In genomic region chr2:168639501-168639900, GRCh38 we compare ENCODE assay signal across 9 cellular contexts.
A peak's percentile ranks its signal among the peaks of the same experiment; 100 is the strongest.
DNase-seq lines count a peak whose midpoint lies in the region; ATAC-seq, FAIRE-seq and TF ChIP-seq lines count a peak whose summit lies in the region.
"Had no signal": no experiment of that assay in that cellular context is flagged by ENCODE, and none has a peak within 500 bp of the region (broad histone marks: within the 10 kb centered on the region; RNA-seq: fewer than 3 reads in every experiment).

No MANE protein-coding gene starts in this region.

- peak overlapping the region; percentile 3 for H2AFZ ChIP-seq in keratinocyte (ENCODE audit: control insufficient read depth, low read length)

- FAIRE-seq in keratinocyte (lab: Jason Lieb, UNC) = peak; percentile 82

- H3K27me3 ChIP-seq in keratinocyte (ENCODE audit: control insufficient read depth, extremely low read depth, insufficient read depth, low read length) = no peaks in the 10 kb centered on the region
- H3K27me3 ChIP-seq in stomach = no peaks in the 10 kb centered on the region

- no peaks in the 10 kb centered on the region for H3K9me3 Mint-ChIP-seq in activated CD8-positive, alpha-beta T cell treated with anti-CD3 and anti-CD28 coated beads, Interleukin-2, amount 10 ng/mL, durations not matched to agents 7 days and 5 days (ENCODE audit: insufficient read depth)

- TF ChIP-seq EP300 in stomach (IDR thresholded peaks at IDR 0.05) = peak; percentile 92

- dilution Hi-C loops in keratinocyte (cut with MboI; ENCODE audit: extremely low pct_ligation_motif_present, low sequenced_read_pairs) = no loop called here

- TF ChIP-seq POLR2A in stomach (IDR thresholded peaks at IDR 0.05) = no peak

- H3K27ac Mint-ChIP-seq in activated CD8-positive, alpha-beta T cell treated with anti-CD3 and anti-CD28 coated beads, Interleukin-2, amount 10 ng/mL, durations not matched to agents 7 days and 5 days = no peak overlapping the region

- intact Hi-C loops in stomach (cut with DNase I; ENCODE audit: low total_unique reads) = no loop called here

- peaks cover 23% of the 10 kb centered on the region for H3K79me2 ChIP-seq in keratinocyte (ENCODE audit: control insufficient read depth, insufficient read depth, low read length)

- no peaks in the 10 kb centered on the region for H3K27me3 Mint-ChIP-seq in activated CD8-positive, alpha-beta T cell treated with anti-CD3 and anti-CD28 coated beads, Interleukin-2, amount 10 ng/mL, durations not matched to agents 7 days and 5 days (ENCODE audit: low read depth)

- peak; percentile 41 for DNase-seq in LHCN-M2 (ENCODE audit: low read depth)
- no peak for DNase-seq in coronary artery (ENCODE audit: low spot score)
- DNase-seq in keratinocyte (ENCODE audit: low read depth, low spot score) = peak; percentile 52
- DNase-seq in stomach = peak; percentile 45
- DNase-seq in activated CD8-positive, alpha-beta T cell treated with anti-CD3 and anti-CD28 coated beads, Interleukin-2, amount 10 ng/mL, durations not matched to agents 7 days and 5 days = no peak
- no peak for DNase-seq in LoVo (ENCODE audit: low spot score)
- DNase-seq in COLO829 (ENCODE audit: low spot score) = no peak
- DNase-seq: NK-92 treated with Interleukin-12 subunit alpha and Interleukin-12 subunit beta, amount 100 ng/mL, for 24 hours had no signal

- no peak for ATAC-seq in activated CD8-positive, alpha-beta T cell treated with anti-CD3 and anti-CD28 coated beads, Interleukin-2, amount 10 ng/mL, durations not matched to agents 7 days and 5 days
- ATAC-seq in GM21360 (IDR thresholded peaks at IDR 0.05; ENCODE audit: unreplicated experiment) = no peak

- TF ChIP-seq CTCF in coronary artery (IDR thresholded peaks at IDR 0.05) (no peak), keratinocyte (optimal IDR thresholded peaks at IDR 0.05 in 1 of 3, IDR thresholded peaks at IDR 0.05 in 1 of 3, conservative IDR thresholded peaks at IDR 0.05 in 1 of 3; ENCODE audit: extremely low read depth in 1 of 3, insufficient read depth in 2 of 3, low read length in 3 of 3) (no peak), stomach (IDR thresholded peaks at IDR 0.05) (no peak)

- H3K9me1 ChIP-seq in keratinocyte (ENCODE audit: control insufficient read depth, extremely low read depth, insufficient read depth, low read length) = no peaks in the 10 kb centered on the region

- CTCF ChIA-PET in activated CD8-positive, alpha-beta T cell treated with anti-CD3 and anti-CD28 coated beads, Interleukin-2, amount 10 ng/mL, durations not matched to agents 7 days and 5 days (lab: Charles Lee) = no interaction called here

- H3K9me3 ChIP-seq in keratinocyte (ENCODE audit: control insufficient read depth, low read depth, low read length) (no peaks in the 10 kb centered on the region), stomach (no peaks in the 10 kb centered on the region)

- peaks cover 20% of the 10 kb centered on the region for H3K4me1 ChIP-seq in keratinocyte (ENCODE audit: control insufficient read depth, extremely low read depth, insufficient read depth, low read length)
- H3K4me1 ChIP-seq in stomach = peaks cover 17 to 62% (median 37%) of the 10 kb centered on the region in 4 donors

- H3K4me3 Mint-ChIP-seq in activated CD8-positive, alpha-beta T cell treated with anti-CD3 and anti-CD28 coated beads, Interleukin-2, amount 10 ng/mL, durations not matched to agents 7 days and 5 days = no peak overlapping the region

- 27 to 80% (median 52%) methylated on average over 1 of the region's 1 CpG for WGBS in stomach, 5 donors

- no peaks in the 10 kb centered on the region for H4K20me1 ChIP-seq in keratinocyte (ENCODE audit: control insufficient read depth, extremely low read depth, insufficient read depth, low read length)

- peaks cover 5% of the 10 kb centered on the region for H3K36me3 Mint-ChIP-seq in activated CD8-positive, alpha-beta T cell treated with anti-CD3 and anti-CD28 coated beads, Interleukin-2, amount 10 ng/mL, durations not matched to agents 7 days and 5 days (ENCODE audit: low read depth)

- peak overlapping the region; percentile 77 for H3K4me2 ChIP-seq in keratinocyte (ENCODE audit: control insufficient read depth, extremely low read depth, insufficient read depth, low read depth, low read length)

- H3K4me3 ChIP-seq in coronary artery (peak overlapping the region; percentile 16), keratinocyte (ENCODE audit: control insufficient read depth in 2 of 3, extremely low read depth in 1 of 3, insufficient read depth in 2 of 3, low read depth in 1 of 3, low read length in 3 of 3) (peak overlapping the region in 2 of 3 experiments; percentile 22 to 44), stomach (no peak overlapping the region)

- H3K9ac ChIP-seq in keratinocyte (ENCODE audit: control insufficient read depth, extremely low read depth, insufficient read depth, low read length) = peak overlapping the region; percentile 28

- peak overlapping the region in 1 of 2 donors; percentile 53 for H3K27ac ChIP-seq in coronary artery
- H3K27ac ChIP-seq in keratinocyte (ENCODE audit: control insufficient read depth, insufficient read depth, low read length) = peak overlapping the region; percentile 71
- peak overlapping the region in 4 of 5 donors; percentile 57 to 84 (median 71) for H3K27ac ChIP-seq in stomach

- peaks cover 6% of the 10 kb centered on the region for H3K4me1 Mint-ChIP-seq in activated CD8-positive, alpha-beta T cell treated with anti-CD3 and anti-CD28 coated beads, Interleukin-2, amount 10 ng/mL, durations not matched to agents 7 days and 5 days (ENCODE audit: low read depth)

- POLR2A ChIA-PET in activated CD8-positive, alpha-beta T cell treated with anti-CD3 and anti-CD28 coated beads, Interleukin-2, amount 10 ng/mL, durations not matched to agents 7 days and 5 days (lab: Charles Lee) = no interaction called here

- H3K36me3 ChIP-seq in keratinocyte (ENCODE audit: control insufficient read depth in 2 of 2, extremely low read depth in 1 of 2, insufficient read depth in 2 of 2, low read length in 2 of 2) (no peaks in the 10 kb centered on the region), stomach (no peaks in the 10 kb centered on the region)

Comparison
In these comparisons a context has a peak if more than half of its experiments do, and no peak if none do; other contexts are left out.
1. DNase-seq: peak in LHCN-M2 (single experiment), keratinocyte (single experiment) and stomach (single experiment); none in coronary artery (single experiment), activated CD8-positive, alpha-beta T cell treated with anti-CD3 and anti-CD28 coated beads, Interleukin-2, amount 10 ng/mL, durations not matched to agents 7 days and 5 days (single experiment), LoVo (single experiment) and COLO829 (single experiment).
2. H3K4me3 ChIP-seq: peak in coronary artery (single experiment) and keratinocyte (2 of 3); none in stomach (0 of 4).